19 cellular contexts compared by ENCODE assay signal in genomic region chr5:17432571-17432970, GRCh38.
A peak's percentile ranks its signal among the peaks of the same experiment; 100 is the strongest.
DNase-seq lines count a peak whose midpoint lies in the region; ATAC-seq, FAIRE-seq and TF ChIP-seq lines count a peak whose summit lies in the region.
"Had no signal": no experiment of that assay in that cellular context is flagged by ENCODE, and none has a peak within 500 bp of the region (broad histone marks: within the 10 kb centered on the region; RNA-seq: fewer than 3 reads in every experiment).

No MANE protein-coding gene starts in this region.

- H2BK15ac ChIP-seq in H1 (ENCODE audit: low read length) = no peak overlapping the region

- H3F3A ChIP-seq in smooth muscle cell (ENCODE audit: low read depth) = no peaks in the 10 kb centered on the region

- H3K18ac ChIP-seq in H1 (ENCODE audit: extremely low read depth, low read length) = no peak overlapping the region

- no peak for TF ChIP-seq POLR2A in A549 (IDR thresholded peaks at IDR 0.05; ENCODE audit: low read length)
- TF ChIP-seq POLR2A in H1 (IDR thresholded peaks at IDR 0.05; ENCODE audit: control extremely low read depth in 1 of 2, low read depth in 2 of 2, low read length in 2 of 2) = no peak
- no peak for TF ChIP-seq POLR2A in GM12891 (IDR thresholded peaks at IDR 0.05; ENCODE audit: low read depth, low read length)

- no peaks in the 10 kb centered on the region for H3K23me2 ChIP-seq in H1 (ENCODE audit: low read depth, low read length)

- no peak overlapping the region for H4K5ac ChIP-seq in H1 (ENCODE audit: insufficient read length, low read depth, low read length)

- no peak for DNase-seq in A549 (ENCODE audit: low read depth in 1 of 2, low spot score in 1 of 2)
- no peak for DNase-seq in H1 (ENCODE audit: low read depth in 1 of 2, low spot score in 2 of 2)
- DNase-seq in GM12891 (ENCODE audit: insufficient read length, low spot score) = no peak
- no peak for DNase-seq in DMS79 (lab: John Stamatoyannopoulos, UW)
- DNase-seq in smooth muscle cell (lab: John Stamatoyannopoulos, UW; ENCODE audit: unreplicated experiment) = no peak
- DNase-seq: 8988T; C1 segment of cervical spinal cord; Calu3; CD4-positive, alpha-beta memory T cell; COR-L47; DMS53; DND-41; HFFc6 had no signal

- no peak overlapping the region for H3K4ac ChIP-seq in H1 (replicated peaks; ENCODE audit: insufficient read length, low read depth, low read length)

- H3K79me2 ChIP-seq in OCI-LY3 (ENCODE audit: low read length) (no peaks in the 10 kb centered on the region), H1 (ENCODE audit: control insufficient read depth in 1 of 2, insufficient read depth in 2 of 2, low read length in 2 of 2) (no peaks in the 10 kb centered on the region), smooth muscle cell (ENCODE audit: low read depth) (no peaks in the 10 kb centered on the region)

- no peak overlapping the region for H2AK5ac ChIP-seq in H1 (ENCODE audit: low read depth, low read length)

- H2BK120ac ChIP-seq in H1 (replicated peaks; ENCODE audit: low read depth, low read length) = no peak overlapping the region

- no peak overlapping the region for H3K56ac ChIP-seq in H1 (replicated peaks; ENCODE audit: insufficient read length, low read depth, low read length)

- TF ChIP-seq CTCF in A549 (IDR thresholded peaks at IDR 0.05) (no peak), OCI-LY3 (IDR thresholded peaks at IDR 0.05; ENCODE audit: low read depth, low read length) (no peak), H1 (IDR thresholded peaks at IDR 0.05; ENCODE audit: control extremely low read depth in 1 of 3, insufficient read depth in 1 of 3, low read depth in 1 of 3, low read length in 3 of 3) (no peak), smooth muscle cell (IDR thresholded peaks at IDR 0.05; ENCODE audit: borderline replicate concordance, insufficient read depth, poor library complexity, severe bottlenecking) (no peak)

- no peak overlapping the region for H2BK20ac ChIP-seq in H1 (ENCODE audit: low read length)

- no peak overlapping the region for H3K23ac ChIP-seq in H1 (ENCODE audit: insufficient read length)

- WGBS in A549 (ENCODE audit: missing lambda C conversion rate) = 93% methylated on average over 4 of the region's 4 CpGs
- 93% methylated on average over 4 of the region's 4 CpGs; no CpG with 5 or more reads in 1 of the 2 experiments for WGBS in H1 (ENCODE audit: extremely low coverage in 1 of 2, insufficient coverage in 1 of 2, insufficient read length in 1 of 2, insufficient replicate concordance in 2 of 2, low coverage in 1 of 2, low lambda C conversion rate in 2 of 2, missing lambda C conversion rate in 1 of 2), 2 experiments
- 97% methylated on average over 4 of the region's 4 CpGs for WGBS in smooth muscle cell (ENCODE audit: low lambda C conversion rate)

- H3K9ac ChIP-seq in OCI-LY3 (ENCODE audit: low read length) (no peak overlapping the region), H1 (replicated peaks in 1 of 4; ENCODE audit: extremely low read depth in 1 of 4, low read depth in 3 of 4, low read length in 3 of 4) (no peak overlapping the region), smooth muscle cell (ENCODE audit: low read depth) (no peak overlapping the region)

- H3K9me3 ChIP-seq in A549 (no peaks in the 10 kb centered on the region), OCI-LY3 (ENCODE audit: insufficient read depth, low read length) (no peaks in the 10 kb centered on the region), H1 (ENCODE audit: insufficient read depth in 2 of 2, low read depth in 1 of 2, low read length in 1 of 2) (no peaks in the 10 kb centered on the region), smooth muscle cell (replicated peaks; ENCODE audit: low read depth) (no peaks in the 10 kb centered on the region)
- H3K9me3 ChIP-seq: HAP-1 had no signal

- H3K4me2 ChIP-seq in A549 (no peak overlapping the region), OCI-LY3 (ENCODE audit: low read length) (peak overlapping the region; percentile 29), H1 (ENCODE audit: insufficient read depth in 1 of 2, low read depth in 2 of 2, low read length in 2 of 2) (no peak overlapping the region), smooth muscle cell (no peak overlapping the region)
- H3K4me2 ChIP-seq: GM23338 had no signal

- no peak overlapping the region for H3K4me3 ChIP-seq in A549
- no peak overlapping the region for H3K4me3 ChIP-seq in OCI-LY3 (ENCODE audit: low read length)
- H3K4me3 ChIP-seq in H1 (ENCODE audit: extremely low read depth in 1 of 4, insufficient read depth in 2 of 4, low read depth in 3 of 4, low read length in 4 of 4) = no peak overlapping the region
- no peak overlapping the region for H3K4me3 ChIP-seq in smooth muscle cell
- H3K4me3 ChIP-seq: GM23338, HAP-1 had no signal

- H4K20me1 ChIP-seq in OCI-LY3 (ENCODE audit: insufficient read depth, low read length) (no peaks in the 10 kb centered on the region), H1 (replicated peaks in 1 of 2; ENCODE audit: control insufficient read depth in 1 of 2, insufficient read depth in 2 of 2, low read length in 2 of 2) (no peaks in the 10 kb centered on the region), smooth muscle cell (ENCODE audit: low read depth) (no peaks in the 10 kb centered on the region)

- no peak for FAIRE-seq in A549 (lab: Jason Lieb, UNC)
- no peak for FAIRE-seq in H1 (lab: Jason Lieb, UNC)
- no peak for FAIRE-seq in GM12891 (lab: Jason Lieb, UNC)
- FAIRE-seq: G401.6, GM19239, H54 had no signal

- H3K36me3 ChIP-seq in OCI-LY3 (replicated peaks; ENCODE audit: low read depth, low read length) (no peaks in the 10 kb centered on the region), H1 (ENCODE audit: control insufficient read depth in 2 of 4, insufficient read depth in 4 of 4, low read length in 3 of 4) (no peaks in the 10 kb centered on the region), smooth muscle cell (ENCODE audit: low read depth) (no peaks in the 10 kb centered on the region)
- H3K36me3 ChIP-seq: HAP-1 had no signal

- no peak for ATAC-seq in A549
- ATAC-seq: GM23338 had no signal

- TF ChIP-seq EP300 in A549 (IDR thresholded peaks at IDR 0.05) (no peak), H1 (IDR thresholded peaks at IDR 0.05; ENCODE audit: borderline replicate concordance in 1 of 2, low read depth in 2 of 2, low read length in 2 of 2) (no peak)

- H3K27ac ChIP-seq in A549 = no peak overlapping the region
- no peak overlapping the region for H3K27ac ChIP-seq in OCI-LY3 (ENCODE audit: low read length)
- no peak overlapping the region for H3K27ac ChIP-seq in H1 (ENCODE audit: low read depth, low read length)
- no peak overlapping the region for H3K27ac ChIP-seq in smooth muscle cell (ENCODE audit: low read depth)

- H4K91ac ChIP-seq in H1 (replicated peaks; ENCODE audit: insufficient read length, low read length) = no peak overlapping the region

- CTCF ChIA-PET in A549 (lab: Yijun Ruan, JAX) (no interaction called here), H1 (lab: Charles Lee; ENCODE audit: partially characterized antibody) (interaction anchor here (0.6 kb wide), 2 partner anchors 229 to 720 kb away, joined by 3 read pairs; no protein-coding TSS in a partner anchor)

- no peak overlapping the region for H3K14ac ChIP-seq in H1 (ENCODE audit: insufficient read length)

- no peaks in the 10 kb centered on the region for H3K79me1 ChIP-seq in H1 (ENCODE audit: low read depth, low read length)

- no peaks in the 10 kb centered on the region for H3K27me3 ChIP-seq in OCI-LY3 (ENCODE audit: low read depth, low read length)
- H3K27me3 ChIP-seq in H1 (replicated peaks in 1 of 4; ENCODE audit: control insufficient read depth in 3 of 4, extremely low read depth in 1 of 4, insufficient read depth in 3 of 4, low read length in 3 of 4) = no peaks in the 10 kb centered on the region
- H3K27me3 ChIP-seq in smooth muscle cell (ENCODE audit: low read depth) = no peaks in the 10 kb centered on the region

- H4K8ac ChIP-seq in H1 (ENCODE audit: extremely low read depth, insufficient read depth, low read length) = no peak overlapping the region

- POLR2A ChIA-PET in A549 (lab: Yijun Ruan, JAX) = no interaction called here
- POLR2A ChIA-PET in H1 (lab: Charles Lee; ENCODE audit: partially characterized antibody) = no interaction called here

- H2AFZ ChIP-seq in OCI-LY3 (ENCODE audit: low read depth, low read length) = no peak overlapping the region
- H2AFZ ChIP-seq in H1 (ENCODE audit: low read length) = no peak overlapping the region
- no peak overlapping the region for H2AFZ ChIP-seq in smooth muscle cell (ENCODE audit: low read depth)
- H2AFZ ChIP-seq: GM23338 had no signal

- H2BK12ac ChIP-seq in H1 (ENCODE audit: low read depth, low read length) = no peak overlapping the region

- TF ChIP-seq RAD21 in A549 (conservative IDR thresholded peaks at IDR 0.05 in 1 of 2, IDR thresholded peaks at IDR 0.05 in 1 of 2) (no peak), H1 (IDR thresholded peaks at IDR 0.05 in 1 of 2, conservative IDR thresholded peaks at IDR 0.05 in 1 of 2; ENCODE audit: low read depth in 2 of 2, low read length in 2 of 2) (no peak)

- H2BK5ac ChIP-seq in H1 (ENCODE audit: low read depth, low read length) = no peak overlapping the region

- H3K4me1 ChIP-seq in A549 (no peaks in the 10 kb centered on the region), OCI-LY3 (ENCODE audit: low read length) (peaks cover 61% of the 10 kb centered on the region), H1 (replicated peaks in 1 of 4; ENCODE audit: control insufficient read depth in 3 of 4, insufficient read depth in 4 of 4, low read length in 3 of 4) (peaks cover 0 to 2% (median 0%) of the 10 kb centered on the region in 4 experiments; a peak in 3 of 7 replicates), smooth muscle cell (ENCODE audit: low read depth) (no peaks in the 10 kb centered on the region)
- H3K4me1 ChIP-seq: HAP-1 had no signal

TF ChIP-seq in A549, 52 proteins besides CTCF, POLR2A, EP300 and RAD21:
- TF ChIP-seq MAFK (IDR thresholded peaks at IDR 0.05; ENCODE audit: partially characterized antibody) (peak; percentile 95), MAZ (IDR thresholded peaks at IDR 0.05; ENCODE audit: borderline replicate concordance, low read depth, low read length) (no peak)

TF ChIP-seq in H1, 55 proteins besides CTCF, POLR2A, EP300 and RAD21:
- no peak for TF ChIP-seq CEBPB (IDR thresholded peaks at IDR 0.05; ENCODE audit: low read depth, low read length)
- TF ChIP-seq MAFK (IDR thresholded peaks at IDR 0.05; ENCODE audit: low read depth, low read length) = peak; percentile 73; the same call in 1 of the 2 replicates

TF ChIP-seq in GM12891, 5 proteins besides CTCF, POLR2A, EP300 and RAD21:
- TF ChIP-seq POU2F2 (IDR thresholded peaks at IDR 0.05; ENCODE audit: low read depth, low read length) = no peak
- TF ChIP-seq POLR2AphosphoS5 (IDR thresholded peaks at IDR 0.05; ENCODE audit: low read depth, low read length) = no peak
- no peak for TF ChIP-seq TAF1 (IDR thresholded peaks at IDR 0.05; ENCODE audit: low read depth, low read length)
- no peak for TF ChIP-seq SPI1 (IDR thresholded peaks at IDR 0.05; ENCODE audit: low read depth, low read length)
- TF ChIP-seq PAX5 (IDR thresholded peaks at IDR 0.05; ENCODE audit: insufficient read depth, low read length, severe bottlenecking) = no peak
TF ChIP-seq in GM12891: peak in this region for 0.

Comparison
In these comparisons a context has a peak if more than half of its experiments do, and no peak if none do; other contexts are left out.
1. Of the 18 proteins assayed by ChIP-seq in both H1 and A549: peak only in H1: none; only in A549: none; in both: MAFK; in neither: 17.